In genomic region chr2:138601438-138602165, GRCh38 we compare ENCODE assay signal across 27 cellular contexts.
A peak's percentile ranks its signal among the peaks of the same experiment; 100 is the strongest.
DNase-seq lines count a peak whose midpoint lies in the region; ATAC-seq, FAIRE-seq and TF ChIP-seq lines count a peak whose summit lies in the region.
"Had no signal": no experiment of that assay in that cellular context is flagged by ENCODE, and none has a peak within 500 bp of the region (broad histone marks: within the 10 kb centered on the region; RNA-seq: fewer than 3 reads in every experiment).

No MANE protein-coding gene starts in this region.

- H3K4me3 Mint-ChIP-seq in brain: no peak overlapping the region
- no peak overlapping the region for H3K4me3 Mint-ChIP-seq in nephron progenitor cell
- H3K4me3 Mint-ChIP-seq in stimulated activated effector memory CD8-positive, alpha-beta T cell treated with anti-CD3 and anti-CD28 coated beads, Interleukin-12 subunit alpha, Interleukin-12 subunit beta, amount 100 ng/mL, for 72 hours: no peak overlapping the region
- H3K4me3 Mint-ChIP-seq: activated naive CD4-positive, alpha-beta T cell treated with anti-CD3 and anti-CD28 coated beads for 36 hours; activated T-cell treated with anti-CD3 and anti-CD28 coated beads, Interleukin-2, amount 50 U/mL, for 72 hours had no signal

- POLR2A ChIA-PET in HEK293 (lab: Yijun Ruan, JAX): interaction anchor here (0.6 kb wide), 1 partner anchor 88 kb away, joined by 3 read pairs; no protein-coding TSS in a partner anchor

- DNase-seq in GM12891 (ENCODE audit: insufficient read length, low spot score) (no peak), nephron progenitor cell (no peak), NCI-H82 treated with DMSO at 0.1 percent for 48 hours (lab: John Stamatoyannopoulos, UW; ENCODE audit: unreplicated experiment) (no peak), NCI-H2196 (lab: John Stamatoyannopoulos, UW; ENCODE audit: unreplicated experiment) (no peak)
- DNase-seq in stimulated activated effector memory CD8-positive, alpha-beta T cell treated with anti-CD3 and anti-CD28 coated beads, Interleukin-12 subunit alpha, Interleukin-12 subunit beta, amount 100 ng/mL, for 72 hours (ENCODE audit: low spot score in 2 of 2): no peak
- DNase-seq: activated CD4-positive, alpha-beta T cell treated with anti-CD3 and anti-CD28 coated beads, Interleukin-2, amount 50 U/mL, for 4 hours; activated CD4-positive, CD25-positive, alpha-beta regulatory T cell; activated naive CD4-positive, alpha-beta T cell treated with anti-CD3 and anti-CD28 coated beads for 36 hours; activated T-cell treated with anti-CD3 and anti-CD28 coated beads, Interleukin-2, amount 50 U/mL, for 72 hours; adrenal gland; GDM1; heart left ventricle; Karpas-422; left colon; NCI-H526; Peyer's patch; small intestine; stimulated activated CD4-positive, alpha-beta T cell treated with anti-CD3 and anti-CD28 coated beads, Interleukin-1b, Interleukin-23, amount 100 ng/mL, for 48 hours; stimulated activated CD8-positive, alpha-beta memory T cell treated with anti-CD3 and anti-CD28 coated beads, Interleukin-4, amount 100 ng/mL, for 48 hours; T-helper 1 cell; upper lobe of left lung had no signal

- no peaks in the 10 kb centered on the region for H3K9me3 ChIP-seq in HEK293 (ENCODE audit: control insufficient read depth, insufficient read depth, low read depth, low read length)
- H3K9me3 ChIP-seq: adrenal gland, breast epithelium, heart left ventricle, Peyer's patch, SJSA1, upper lobe of left lung had no signal

- no peak overlapping the region for H3K4me3 ChIP-seq in HEK293 (ENCODE audit: low read depth, low read length)
- H3K4me3 ChIP-seq: adrenal gland, breast epithelium, heart left ventricle, Peyer's patch, SJSA1, upper lobe of left lung had no signal

- H3K36me3 Mint-ChIP-seq in brain (no peaks in the 10 kb centered on the region), nephron progenitor cell (ENCODE audit: low read depth) (no peaks in the 10 kb centered on the region)
- no peaks in the 10 kb centered on the region for H3K36me3 Mint-ChIP-seq in stimulated activated effector memory CD8-positive, alpha-beta T cell treated with anti-CD3 and anti-CD28 coated beads, Interleukin-12 subunit alpha, Interleukin-12 subunit beta, amount 100 ng/mL, for 72 hours

- H3K36me3 ChIP-seq in HEK293 (ENCODE audit: control insufficient read depth in 2 of 2, insufficient read depth in 1 of 2, low read length in 2 of 2): no peaks in the 10 kb centered on the region
- H3K36me3 ChIP-seq: adrenal gland, breast epithelium, heart left ventricle, Peyer's patch, SJSA1, upper lobe of left lung had no signal

- no peaks in the 10 kb centered on the region for H3K9me3 Mint-ChIP-seq in brain
- no peaks in the 10 kb centered on the region for H3K9me3 Mint-ChIP-seq in nephron progenitor cell
- H3K9me3 Mint-ChIP-seq in stimulated activated effector memory CD8-positive, alpha-beta T cell treated with anti-CD3 and anti-CD28 coated beads, Interleukin-12 subunit alpha, Interleukin-12 subunit beta, amount 100 ng/mL, for 72 hours: no peaks in the 10 kb centered on the region
- H3K9me3 Mint-ChIP-seq: activated naive CD4-positive, alpha-beta T cell treated with anti-CD3 and anti-CD28 coated beads for 36 hours; activated T-cell treated with anti-CD3 and anti-CD28 coated beads, Interleukin-2, amount 50 U/mL, for 72 hours had no signal

- no peak for ATAC-seq in stimulated activated effector memory CD8-positive, alpha-beta T cell treated with anti-CD3 and anti-CD28 coated beads, Interleukin-12 subunit alpha, Interleukin-12 subunit beta, amount 100 ng/mL, for 72 hours
- ATAC-seq: left colon had no signal

- TF ChIP-seq CTCF in HEK293 (tag by site-specific recombination; IDR thresholded peaks at IDR 0.05) (no peak), brain (conservative IDR thresholded peaks at IDR 0.05) (no peak), nephron progenitor cell (IDR thresholded peaks at IDR 0.05) (no peak)

- no peak for FAIRE-seq in GM12891 (lab: Jason Lieb, UNC)
- FAIRE-seq: small intestine had no signal

- no peaks in the 10 kb centered on the region for H3K4me1 ChIP-seq in HEK293 (ENCODE audit: control insufficient read depth, insufficient read depth, low read length)
- H3K4me1 ChIP-seq: adrenal gland, breast epithelium, heart left ventricle, Peyer's patch, SJSA1, upper lobe of left lung had no signal

- H3K27ac Mint-ChIP-seq in brain: peak overlapping the region in 3 of 5 experiments; percentile 7 to 72 (median 10)
- peak overlapping the region; percentile 1 for H3K27ac Mint-ChIP-seq in nephron progenitor cell
- no peak overlapping the region for H3K27ac Mint-ChIP-seq in stimulated activated effector memory CD8-positive, alpha-beta T cell treated with anti-CD3 and anti-CD28 coated beads, Interleukin-12 subunit alpha, Interleukin-12 subunit beta, amount 100 ng/mL, for 72 hours
- H3K27ac Mint-ChIP-seq: activated naive CD4-positive, alpha-beta T cell treated with anti-CD3 and anti-CD28 coated beads for 36 hours; activated T-cell treated with anti-CD3 and anti-CD28 coated beads, Interleukin-2, amount 50 U/mL, for 72 hours had no signal

- no peaks in the 10 kb centered on the region for H3K27me3 Mint-ChIP-seq in brain
- no peaks in the 10 kb centered on the region for H3K27me3 Mint-ChIP-seq in nephron progenitor cell (ENCODE audit: low read depth, poor library complexity)

- no peak for TF ChIP-seq POLR2A in GM12891 (IDR thresholded peaks at IDR 0.05; ENCODE audit: low read depth, low read length)

- no peak overlapping the region for H3K27ac ChIP-seq in HEK293 (ENCODE audit: extremely low read depth, low read depth, low read length)
- H3K27ac ChIP-seq: adrenal gland, breast epithelium, C4-2B, epithelial cell of prostate, heart left ventricle, Peyer's patch, SJSA1, upper lobe of left lung had no signal

- CTCF ChIA-PET in HEK293 (lab: Yijun Ruan, JAX): no interaction called here

- peaks cover 25% of the 10 kb centered on the region for H3K4me1 Mint-ChIP-seq in brain
- peaks cover 16% of the 10 kb centered on the region for H3K4me1 Mint-ChIP-seq in nephron progenitor cell
- no peaks in the 10 kb centered on the region for H3K4me1 Mint-ChIP-seq in stimulated activated effector memory CD8-positive, alpha-beta T cell treated with anti-CD3 and anti-CD28 coated beads, Interleukin-12 subunit alpha, Interleukin-12 subunit beta, amount 100 ng/mL, for 72 hours

TF ChIP-seq in GM12891, 5 proteins besides CTCF, POLR2A, EP300 and RAD21:
- TF ChIP-seq POU2F2 (IDR thresholded peaks at IDR 0.05; ENCODE audit: low read depth, low read length): no peak
- TF ChIP-seq PAX5 (IDR thresholded peaks at IDR 0.05; ENCODE audit: insufficient read depth, low read length, severe bottlenecking): no peak
- TF ChIP-seq POLR2AphosphoS5 (IDR thresholded peaks at IDR 0.05; ENCODE audit: low read depth, low read length): 0 out of 2 replicates have a peak, but pooled peaks have one; percentile 3

TF ChIP-seq in HEK293, 187 proteins besides CTCF, POLR2A, EP300 and RAD21:
- TF ChIP-seq SP2 (tag by site-specific recombination; IDR thresholded peaks at IDR 0.05) (no peak), ZNF629 (tag by site-specific recombination; IDR thresholded peaks at IDR 0.05) (peak; percentile 71), ATF2 (tag by site-specific recombination; IDR thresholded peaks at IDR 0.05; ENCODE audit: low read depth) (peak; percentile 86), HIC1 (tag by site-specific recombination; IDR thresholded peaks at IDR 0.05) (no peak)
